ENCODE assay signal across 1 cellular context in the genomic region with DNA sequence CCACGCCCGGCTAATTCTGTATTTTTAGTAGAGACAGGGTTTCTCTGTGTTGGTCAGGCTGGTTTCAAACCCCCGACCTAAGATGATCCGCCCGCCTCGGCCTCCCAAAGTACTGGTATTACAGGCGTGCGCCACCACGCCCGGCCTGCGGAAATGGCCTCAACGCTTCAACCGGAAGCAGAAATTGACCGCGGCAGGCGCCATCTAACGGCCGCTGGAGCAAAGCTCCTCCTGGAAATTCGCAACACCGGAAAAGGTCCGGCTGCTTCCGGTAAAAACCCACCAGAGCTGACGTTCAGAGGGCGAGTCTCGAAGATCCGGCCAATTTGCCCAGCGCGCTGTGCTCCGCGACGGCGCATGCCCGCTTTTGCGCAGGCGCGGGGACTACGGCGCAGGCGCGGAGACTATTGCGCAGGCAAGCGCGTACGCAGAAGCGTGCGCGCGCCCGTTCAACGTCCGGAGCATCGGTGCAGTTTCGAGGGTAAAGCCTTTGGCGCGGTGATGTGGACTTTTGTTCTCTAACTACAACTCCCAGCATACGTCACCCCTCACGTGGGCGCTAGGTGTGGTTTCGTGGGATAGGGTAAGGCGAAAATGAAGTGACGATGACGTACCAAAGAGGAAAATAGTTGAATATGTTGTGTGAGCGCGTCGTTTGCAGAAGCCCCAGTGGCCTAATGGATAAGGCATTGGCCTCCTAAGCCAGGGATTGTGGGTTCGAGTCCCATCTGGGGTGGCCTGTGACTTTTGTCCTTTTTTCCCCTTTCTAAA.
A peak's percentile ranks its signal among the peaks of the same experiment; 100 is the strongest.
TF ChIP-seq lines count a peak whose summit lies in the region.

No MANE protein-coding gene starts in this region.

TF ChIP-seq in K562, 482 proteins besides CTCF, POLR2A, EP300 and RAD21 (continued from another document and continues in another):
- TF ChIP-seq, protein P1, sequence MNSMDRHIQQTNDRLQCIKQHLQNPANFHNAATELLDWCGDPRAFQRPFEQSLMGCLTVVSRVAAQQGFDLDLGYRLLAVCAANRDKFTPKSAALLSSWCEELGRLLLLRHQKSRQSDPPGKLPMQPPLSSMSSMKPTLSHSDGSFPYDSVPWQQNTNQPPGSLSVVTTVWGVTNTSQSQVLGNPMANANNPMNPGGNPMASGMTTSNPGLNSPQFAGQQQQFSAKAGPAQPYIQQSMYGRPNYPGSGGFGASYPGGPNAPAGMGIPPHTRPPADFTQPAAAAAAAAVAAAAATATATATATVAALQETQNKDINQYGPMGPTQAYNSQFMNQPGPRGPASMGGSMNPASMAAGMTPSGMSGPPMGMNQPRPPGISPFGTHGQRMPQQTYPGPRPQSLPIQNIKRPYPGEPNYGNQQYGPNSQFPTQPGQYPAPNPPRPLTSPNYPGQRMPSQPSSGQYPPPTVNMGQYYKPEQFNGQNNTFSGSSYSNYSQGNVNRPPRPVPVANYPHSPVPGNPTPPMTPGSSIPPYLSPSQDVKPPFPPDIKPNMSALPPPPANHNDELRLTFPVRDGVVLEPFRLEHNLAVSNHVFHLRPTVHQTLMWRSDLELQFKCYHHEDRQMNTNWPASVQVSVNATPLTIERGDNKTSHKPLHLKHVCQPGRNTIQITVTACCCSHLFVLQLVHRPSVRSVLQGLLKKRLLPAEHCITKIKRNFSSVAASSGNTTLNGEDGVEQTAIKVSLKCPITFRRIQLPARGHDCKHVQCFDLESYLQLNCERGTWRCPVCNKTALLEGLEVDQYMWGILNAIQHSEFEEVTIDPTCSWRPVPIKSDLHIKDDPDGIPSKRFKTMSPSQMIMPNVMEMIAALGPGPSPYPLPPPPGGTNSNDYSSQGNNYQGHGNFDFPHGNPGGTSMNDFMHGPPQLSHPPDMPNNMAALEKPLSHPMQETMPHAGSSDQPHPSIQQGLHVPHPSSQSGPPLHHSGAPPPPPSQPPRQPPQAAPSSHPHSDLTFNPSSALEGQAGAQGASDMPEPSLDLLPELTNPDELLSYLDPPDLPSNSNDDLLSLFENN (IDR thresholded peaks at IDR 0.05; ENCODE audit: low read depth in 2 of 2, low read length in 2 of 2), result peak in 1 of 2 experiments; percentile 81; a peak in 2 of 4 replicates
- TF ChIP-seq ZNF584 (CRISPR knock-in tag; IDR thresholded peaks at IDR 0.05; ENCODE audit: low read depth) (no peak), ZFP91 (CRISPR knock-in tag; IDR thresholded peaks at IDR 0.05) (no peak), TCF7L2 (IDR thresholded peaks at IDR 0.05; ENCODE audit: low read depth, low read length) (no peak; the same call in 1 of the 2 replicates), BACH1 (tag; IDR thresholded peaks at IDR 0.05) (peak; percentile 85), MEIS2 (IDR thresholded peaks at IDR 0.05; ENCODE audit: partially characterized antibody) (peak; percentile 99), LARP7 (IDR thresholded peaks at IDR 0.05) (peak; percentile 91; the same call in 1 of the 2 replicates), TAF7 (tag; IDR thresholded peaks at IDR 0.05) (peak; percentile 62; the same call in 1 of the 2 replicates), PTTG1 (tag; IDR thresholded peaks at IDR 0.05; ENCODE audit: low read depth) (no peak), ZFP1 (CRISPR knock-in tag; IDR thresholded peaks at IDR 0.05) (no peak), ZNF347 (CRISPR knock-in tag; IDR thresholded peaks at IDR 0.05; ENCODE audit: low read depth) (no peak), ZNF354B (CRISPR knock-in tag; IDR thresholded peaks at IDR 0.05) (0 out of 2 replicates have a peak, but pooled peaks have one; percentile 37), EHMT2 (IDR thresholded peaks at IDR 0.05) (peak; percentile 89), RBM22 (IDR thresholded peaks at IDR 0.05; ENCODE audit: low read depth, low read length, poor library complexity, severe bottlenecking) (peak; percentile 64), TBL1XR1 (IDR thresholded peaks at IDR 0.05; ENCODE audit: low read length in 2 of 2) (peak; percentile 30 to 96; a peak in 3 of 4 replicates), HMGXB4 (CRISPR knock-in tag; IDR thresholded peaks at IDR 0.05) (peak; percentile 93), GMEB1 (CRISPR knock-in tag; IDR thresholded peaks at IDR 0.05) (peak; percentile 97), MTA2 (IDR thresholded peaks at IDR 0.05; ENCODE audit: low read depth) (0 out of 2 replicates have a peak, but pooled peaks have one; percentile 11), ZZZ3 (IDR thresholded peaks at IDR 0.05) (peak; percentile 75; the same call in 1 of the 2 replicates), JUN (IDR thresholded peaks at IDR 0.05; ENCODE audit: borderline replicate concordance, low read depth, low read length) (peak; percentile 79), JUN (CRISPR knock-in tag; IDR thresholded peaks at IDR 0.05; ENCODE audit: borderline replicate concordance) (peak; percentile 89; the same call in 1 of the 2 replicates), POLR2H (tag; IDR thresholded peaks at IDR 0.05; ENCODE audit: low read depth) (peak; percentile 100), SIX5 (IDR thresholded peaks at IDR 0.05; ENCODE audit: borderline replicate concordance in 1 of 2, insufficient read depth in 1 of 2, low read depth in 1 of 2, low read length in 2 of 2) (peak; percentile 70 to 71), PRDM10 (IDR thresholded peaks at IDR 0.05; ENCODE audit: partially characterized antibody) (no peak), FOS (IDR thresholded peaks at IDR 0.05; ENCODE audit: extremely low read depth, insufficient read length) (no peak), HIVEP1 (CRISPR knock-in tag; IDR thresholded peaks at IDR 0.05) (peak; percentile 63; the same call in 1 of the 2 replicates)
- TF ChIP-seq, protein P2, sequence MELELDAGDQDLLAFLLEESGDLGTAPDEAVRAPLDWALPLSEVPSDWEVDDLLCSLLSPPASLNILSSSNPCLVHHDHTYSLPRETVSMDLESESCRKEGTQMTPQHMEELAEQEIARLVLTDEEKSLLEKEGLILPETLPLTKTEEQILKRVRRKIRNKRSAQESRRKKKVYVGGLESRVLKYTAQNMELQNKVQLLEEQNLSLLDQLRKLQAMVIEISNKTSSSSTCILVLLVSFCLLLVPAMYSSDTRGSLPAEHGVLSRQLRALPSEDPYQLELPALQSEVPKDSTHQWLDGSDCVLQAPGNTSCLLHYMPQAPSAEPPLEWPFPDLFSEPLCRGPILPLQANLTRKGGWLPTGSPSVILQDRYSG (tag; conservative IDR thresholded peaks at IDR 0.05; ENCODE audit: low read depth), result peak; percentile 69; the same call in 1 of the 2 replicates
- TF ChIP-seq, protein P3, sequence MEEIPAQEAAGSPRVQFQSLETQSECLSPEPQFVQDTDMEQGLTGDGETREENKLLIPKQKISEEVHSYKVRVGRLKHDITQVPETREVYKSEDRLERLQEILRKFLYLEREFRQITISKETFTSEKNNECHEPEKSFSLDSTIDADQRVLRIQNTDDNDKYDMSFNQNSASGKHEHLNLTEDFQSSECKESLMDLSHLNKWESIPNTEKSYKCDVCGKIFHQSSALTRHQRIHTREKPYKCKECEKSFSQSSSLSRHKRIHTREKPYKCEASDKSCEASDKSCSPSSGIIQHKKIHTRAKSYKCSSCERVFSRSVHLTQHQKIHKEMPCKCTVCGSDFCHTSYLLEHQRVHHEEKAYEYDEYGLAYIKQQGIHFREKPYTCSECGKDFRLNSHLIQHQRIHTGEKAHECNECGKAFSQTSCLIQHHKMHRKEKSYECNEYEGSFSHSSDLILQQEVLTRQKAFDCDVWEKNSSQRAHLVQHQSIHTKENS (CRISPR knock-in tag; IDR thresholded peaks at IDR 0.05), result no peak
- TF ChIP-seq, protein P4, sequence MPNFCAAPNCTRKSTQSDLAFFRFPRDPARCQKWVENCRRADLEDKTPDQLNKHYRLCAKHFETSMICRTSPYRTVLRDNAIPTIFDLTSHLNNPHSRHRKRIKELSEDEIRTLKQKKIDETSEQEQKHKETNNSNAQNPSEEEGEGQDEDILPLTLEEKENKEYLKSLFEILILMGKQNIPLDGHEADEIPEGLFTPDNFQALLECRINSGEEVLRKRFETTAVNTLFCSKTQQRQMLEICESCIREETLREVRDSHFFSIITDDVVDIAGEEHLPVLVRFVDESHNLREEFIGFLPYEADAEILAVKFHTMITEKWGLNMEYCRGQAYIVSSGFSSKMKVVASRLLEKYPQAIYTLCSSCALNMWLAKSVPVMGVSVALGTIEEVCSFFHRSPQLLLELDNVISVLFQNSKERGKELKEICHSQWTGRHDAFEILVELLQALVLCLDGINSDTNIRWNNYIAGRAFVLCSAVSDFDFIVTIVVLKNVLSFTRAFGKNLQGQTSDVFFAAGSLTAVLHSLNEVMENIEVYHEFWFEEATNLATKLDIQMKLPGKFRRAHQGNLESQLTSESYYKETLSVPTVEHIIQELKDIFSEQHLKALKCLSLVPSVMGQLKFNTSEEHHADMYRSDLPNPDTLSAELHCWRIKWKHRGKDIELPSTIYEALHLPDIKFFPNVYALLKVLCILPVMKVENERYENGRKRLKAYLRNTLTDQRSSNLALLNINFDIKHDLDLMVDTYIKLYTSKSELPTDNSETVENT (CRISPR knock-in tag; IDR thresholded peaks at IDR 0.05), result peak; percentile 40; the same call in 1 of the 2 replicates
- TF ChIP-seq, protein P5, sequence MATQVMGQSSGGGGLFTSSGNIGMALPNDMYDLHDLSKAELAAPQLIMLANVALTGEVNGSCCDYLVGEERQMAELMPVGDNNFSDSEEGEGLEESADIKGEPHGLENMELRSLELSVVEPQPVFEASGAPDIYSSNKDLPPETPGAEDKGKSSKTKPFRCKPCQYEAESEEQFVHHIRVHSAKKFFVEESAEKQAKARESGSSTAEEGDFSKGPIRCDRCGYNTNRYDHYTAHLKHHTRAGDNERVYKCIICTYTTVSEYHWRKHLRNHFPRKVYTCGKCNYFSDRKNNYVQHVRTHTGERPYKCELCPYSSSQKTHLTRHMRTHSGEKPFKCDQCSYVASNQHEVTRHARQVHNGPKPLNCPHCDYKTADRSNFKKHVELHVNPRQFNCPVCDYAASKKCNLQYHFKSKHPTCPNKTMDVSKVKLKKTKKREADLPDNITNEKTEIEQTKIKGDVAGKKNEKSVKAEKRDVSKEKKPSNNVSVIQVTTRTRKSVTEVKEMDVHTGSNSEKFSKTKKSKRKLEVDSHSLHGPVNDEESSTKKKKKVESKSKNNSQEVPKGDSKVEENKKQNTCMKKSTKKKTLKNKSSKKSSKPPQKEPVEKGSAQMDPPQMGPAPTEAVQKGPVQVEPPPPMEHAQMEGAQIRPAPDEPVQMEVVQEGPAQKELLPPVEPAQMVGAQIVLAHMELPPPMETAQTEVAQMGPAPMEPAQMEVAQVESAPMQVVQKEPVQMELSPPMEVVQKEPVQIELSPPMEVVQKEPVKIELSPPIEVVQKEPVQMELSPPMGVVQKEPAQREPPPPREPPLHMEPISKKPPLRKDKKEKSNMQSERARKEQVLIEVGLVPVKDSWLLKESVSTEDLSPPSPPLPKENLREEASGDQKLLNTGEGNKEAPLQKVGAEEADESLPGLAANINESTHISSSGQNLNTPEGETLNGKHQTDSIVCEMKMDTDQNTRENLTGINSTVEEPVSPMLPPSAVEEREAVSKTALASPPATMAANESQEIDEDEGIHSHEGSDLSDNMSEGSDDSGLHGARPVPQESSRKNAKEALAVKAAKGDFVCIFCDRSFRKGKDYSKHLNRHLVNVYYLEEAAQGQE (CRISPR knock-in tag; IDR thresholded peaks at IDR 0.05; ENCODE audit: low read depth), result peak; percentile 74
